Comparison of ENCODE assay signal across 10 cellular contexts in the genomic region with DNA sequence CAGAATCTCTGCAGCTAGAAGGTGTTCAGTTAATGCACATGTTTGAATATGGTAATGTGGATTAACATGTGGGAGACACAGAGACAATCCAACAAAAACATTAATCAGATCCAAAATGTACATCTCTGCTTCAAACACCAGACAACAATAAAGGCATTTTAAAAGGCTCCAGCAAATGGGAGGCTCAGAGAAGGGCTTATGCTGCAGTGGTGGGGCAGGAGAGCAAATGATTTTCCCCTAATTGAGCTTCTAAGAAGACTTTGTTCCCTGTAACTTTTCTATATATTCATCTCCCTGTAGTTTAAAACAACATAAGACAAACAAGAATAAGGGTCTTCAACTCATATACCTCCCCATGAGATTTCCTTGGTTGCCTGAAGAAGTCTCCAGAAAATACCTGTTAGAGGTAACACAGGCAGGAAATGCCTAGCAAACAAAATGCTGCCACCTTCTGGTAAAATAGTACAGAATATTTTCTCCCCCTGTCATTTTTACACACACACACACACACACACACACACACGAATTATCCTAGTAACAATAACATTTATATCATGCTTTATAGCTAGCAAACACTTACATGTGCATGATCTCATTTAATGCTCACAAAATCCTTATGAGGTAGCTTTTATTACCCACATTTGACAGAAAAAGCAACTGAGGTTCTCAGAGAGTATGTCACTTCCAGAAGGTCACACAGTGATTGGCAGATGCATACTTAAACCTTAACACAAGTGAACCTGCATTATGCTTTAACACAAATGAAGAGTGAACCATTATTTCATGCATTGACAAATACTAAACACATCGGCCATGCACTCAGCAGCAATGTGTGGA.
DNase-seq lines count a peak whose midpoint lies in the region; ATAC-seq, FAIRE-seq and TF ChIP-seq lines count a peak whose summit lies in the region.
"Had no signal": no experiment of that assay in that cellular context is flagged by ENCODE, and none has a peak within 500 bp of the region (broad histone marks: within the 10 kb centered on the region; RNA-seq: fewer than 3 reads in every experiment).

No MANE protein-coding gene starts in this region.

- ATAC-seq in GM19467 (IDR thresholded peaks at IDR 0.05; ENCODE audit: unreplicated experiment) (peak; percentile 58), SK-N-SH treated with all-trans-retinoic acid at 6 μM for 48 hours (peak; percentile 77), GM19452 (IDR thresholded peaks at IDR 0.05; ENCODE audit: unreplicated experiment) (no peak)
- ATAC-seq: naive thymus-derived CD8-positive, alpha-beta T cell had no signal

- no peak for FAIRE-seq in small intestine (lab: Jason Lieb, UNC)

- 36 to 47% (median 43%) methylated on average over 2 of the region's 2 CpGs for WGBS in small intestine, 3 donors

- TF ChIP-seq POLR2A in NB4 (IDR thresholded peaks at IDR 0.05; ENCODE audit: extremely low read depth, insufficient read length) = no peak

- H3K4me1 ChIP-seq in small intestine (ENCODE audit: control insufficient read depth in 2 of 2, insufficient read depth in 1 of 2, low read depth in 1 of 2, low read length in 1 of 2) = no peaks in the 10 kb centered on the region

- H3K27me3 ChIP-seq in small intestine (ENCODE audit: control insufficient read depth in 2 of 2, insufficient read depth in 2 of 2, low read length in 2 of 2) = no peaks in the 10 kb centered on the region

- TF ChIP-seq CTCF in NB4 (IDR thresholded peaks at IDR 0.05; ENCODE audit: low read depth, low read length) = no peak

- H3K36me3 ChIP-seq in small intestine (ENCODE audit: control insufficient read depth in 2 of 2, insufficient read depth in 2 of 2, low read length in 2 of 2) = no peaks in the 10 kb centered on the region

- DNase-seq in DMS 273 (lab: John Stamatoyannopoulos, UW; ENCODE audit: unreplicated experiment) (peak; percentile 81), NB4 (ENCODE audit: low read depth) (peak; percentile 18), foreskin melanocyte (peak; percentile 13), small intestine (peak; percentile 57), activated gamma-delta T cell treated with Interleukin-2 at 50 U/mL for 16 hours (no peak)

- no peaks in the 10 kb centered on the region for H3K9me3 ChIP-seq in small intestine (ENCODE audit: control insufficient read depth, low read depth)

- H3K27ac ChIP-seq in small intestine (ENCODE audit: low read depth in 1 of 2, low read length in 1 of 2) = no peak overlapping the region
- H3K27ac ChIP-seq: SK-N-MC had no signal

- H3K4me3 ChIP-seq in NB4 (ENCODE audit: low read depth, low read length) (no peak overlapping the region), small intestine (ENCODE audit: low read depth in 1 of 2, low read length in 2 of 2) (no peak overlapping the region)
- H3K4me3 ChIP-seq: SK-N-MC had no signal

TF ChIP-seq in SK-N-SH treated with all-trans-retinoic acid at 6 μM for 48 hours, 23 proteins besides CTCF, POLR2A, EP300 and RAD21:
- TF ChIP-seq POU6F1 (CRISPR knock-in tag; IDR thresholded peaks at IDR 0.05; ENCODE audit: borderline replicate concordance, low read depth) (no peak), ZC3H10 (CRISPR knock-in tag; IDR thresholded peaks at IDR 0.05) (no peak), TCF4 (CRISPR knock-in tag; IDR thresholded peaks at IDR 0.05; ENCODE audit: borderline replicate concordance) (no peak), ARNTL (CRISPR knock-in tag; IDR thresholded peaks at IDR 0.05; ENCODE audit: borderline replicate concordance, low read depth) (no peak), SNAI2 (CRISPR knock-in tag; IDR thresholded peaks at IDR 0.05) (no peak), ZNF70 (CRISPR knock-in tag; IDR thresholded peaks at IDR 0.05) (no peak), BACH2 (CRISPR knock-in tag; IDR thresholded peaks at IDR 0.05; ENCODE audit: borderline replicate concordance) (no peak)
- TF ChIP-seq, protein P1, sequence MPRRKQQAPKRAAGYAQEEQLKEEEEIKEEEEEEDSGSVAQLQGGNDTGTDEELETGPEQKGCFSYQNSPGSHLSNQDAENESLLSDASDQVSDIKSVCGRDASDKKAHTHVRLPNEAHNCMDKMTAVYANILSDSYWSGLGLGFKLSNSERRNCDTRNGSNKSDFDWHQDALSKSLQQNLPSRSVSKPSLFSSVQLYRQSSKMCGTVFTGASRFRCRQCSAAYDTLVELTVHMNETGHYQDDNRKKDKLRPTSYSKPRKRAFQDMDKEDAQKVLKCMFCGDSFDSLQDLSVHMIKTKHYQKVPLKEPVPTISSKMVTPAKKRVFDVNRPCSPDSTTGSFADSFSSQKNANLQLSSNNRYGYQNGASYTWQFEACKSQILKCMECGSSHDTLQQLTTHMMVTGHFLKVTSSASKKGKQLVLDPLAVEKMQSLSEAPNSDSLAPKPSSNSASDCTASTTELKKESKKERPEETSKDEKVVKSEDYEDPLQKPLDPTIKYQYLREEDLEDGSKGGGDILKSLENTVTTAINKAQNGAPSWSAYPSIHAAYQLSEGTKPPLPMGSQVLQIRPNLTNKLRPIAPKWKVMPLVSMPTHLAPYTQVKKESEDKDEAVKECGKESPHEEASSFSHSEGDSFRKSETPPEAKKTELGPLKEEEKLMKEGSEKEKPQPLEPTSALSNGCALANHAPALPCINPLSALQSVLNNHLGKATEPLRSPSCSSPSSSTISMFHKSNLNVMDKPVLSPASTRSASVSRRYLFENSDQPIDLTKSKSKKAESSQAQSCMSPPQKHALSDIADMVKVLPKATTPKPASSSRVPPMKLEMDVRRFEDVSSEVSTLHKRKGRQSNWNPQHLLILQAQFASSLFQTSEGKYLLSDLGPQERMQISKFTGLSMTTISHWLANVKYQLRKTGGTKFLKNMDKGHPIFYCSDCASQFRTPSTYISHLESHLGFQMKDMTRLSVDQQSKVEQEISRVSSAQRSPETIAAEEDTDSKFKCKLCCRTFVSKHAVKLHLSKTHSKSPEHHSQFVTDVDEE (CRISPR knock-in tag; IDR thresholded peaks at IDR 0.05) = no peak
